Comparison of ENCODE assay signal across 13 cellular contexts in the genomic region with DNA sequence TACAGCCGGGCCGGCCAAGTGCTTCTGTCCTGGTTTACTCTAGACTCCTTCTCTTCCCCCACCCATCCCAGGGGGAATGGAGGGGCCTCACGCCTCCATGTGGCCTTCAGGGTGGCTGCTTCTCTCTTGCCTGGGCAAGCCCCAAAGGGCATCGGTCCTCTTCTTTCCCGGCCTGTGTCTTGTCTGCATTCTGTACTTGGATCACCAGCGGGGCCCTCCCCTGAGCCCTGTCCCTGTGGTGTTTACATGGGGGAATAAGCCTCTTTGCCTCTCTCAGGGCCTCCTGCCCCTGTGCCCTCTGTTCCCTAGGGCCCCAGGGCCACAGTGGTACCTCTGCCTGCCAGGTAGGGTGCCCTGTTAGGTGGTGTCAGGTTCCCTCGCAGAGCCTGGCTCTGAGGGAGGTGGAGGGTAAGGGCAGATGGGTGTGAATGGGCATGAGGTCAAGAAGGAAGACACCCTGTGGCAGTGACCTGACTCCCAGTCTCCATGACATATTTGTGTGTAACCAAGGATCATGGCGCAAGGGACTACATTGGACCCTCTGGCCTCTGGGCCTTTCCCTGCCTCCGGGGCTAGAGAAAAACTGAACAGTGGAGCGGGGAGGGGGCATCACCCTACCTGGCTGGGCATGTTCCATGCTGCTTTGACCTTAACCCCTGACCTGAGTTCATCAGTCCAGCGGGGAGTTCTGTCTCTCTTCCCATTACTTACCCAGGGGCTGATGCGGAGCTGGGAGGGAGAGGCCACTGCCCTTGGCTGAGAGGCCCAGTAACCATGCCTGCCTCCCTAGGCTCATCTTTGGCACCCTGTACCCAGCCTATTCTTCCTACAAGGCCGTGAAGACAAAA. TPM values are rescaled to one million over a fixed set of nuclear protein-coding genes. Genes with fewer than 3 reads are reported as not detected.
A peak's percentile ranks its signal among the peaks of the same experiment; 100 is the strongest.
DNase-seq lines count a peak whose midpoint lies in the region; ATAC-seq and TF ChIP-seq lines count a peak whose summit lies in the region.
"Had no signal": no experiment of that assay in that cellular context is flagged by ENCODE, and none has a peak within 500 bp of the region (broad histone marks: within the 10 kb centered on the region; RNA-seq: fewer than 3 reads in every experiment).

No MANE protein-coding gene starts in this region.

- peaks cover 0 to 22% (median 18%) of the 10 kb centered on the region in 4 donors for H3K4me1 ChIP-seq in sigmoid colon

- peak overlapping the region; percentile 79 for H3K4me3 Mint-ChIP-seq in activated T-cell treated with anti-CD3 and anti-CD28 coated beads, Interleukin-2, amount 50 U/mL, for 24 hours
- peak overlapping the region; percentile 39 to 76 (median 41) for H3K4me3 Mint-ChIP-seq in T-cell
- H3K4me3 Mint-ChIP-seq in glutamatergic neuron (ENCODE audit: unreplicated experiment) = peak overlapping the region; percentile 96

- TF ChIP-seq EP300 in sigmoid colon (IDR thresholded peaks at IDR 0.05) = no peak

- WGBS in sigmoid colon, 2 donors = 78 to 85% methylated on average over 13 of the region's 13 CpGs

- intact Hi-C loops in sigmoid colon (cut with DNase I) = no loop called here

- peaks cover 20% of the 10 kb centered on the region for H3K36me3 Mint-ChIP-seq in activated T-cell treated with anti-CD3 and anti-CD28 coated beads, Interleukin-2, amount 50 U/mL, for 24 hours (ENCODE audit: low read depth)
- peaks cover 5% of the 10 kb centered on the region for H3K36me3 Mint-ChIP-seq in T-cell
- peaks cover 5% of the 10 kb centered on the region for H3K36me3 Mint-ChIP-seq in glutamatergic neuron (ENCODE audit: unreplicated experiment)

- no peak for ATAC-seq in T-cell (replicated peaks in 1 of 4)
- no peak for ATAC-seq in GM18909 (IDR thresholded peaks at IDR 0.05; ENCODE audit: poor library complexity, unreplicated experiment)

- peaks cover 16% of the 10 kb centered on the region for H3K4me1 Mint-ChIP-seq in activated T-cell treated with anti-CD3 and anti-CD28 coated beads, Interleukin-2, amount 50 U/mL, for 24 hours (ENCODE audit: low read depth)
- H3K4me1 Mint-ChIP-seq in T-cell (peaks cover 16 to 22% (median 18%) of the 10 kb centered on the region in 3 donors), glutamatergic neuron (ENCODE audit: low read depth, unreplicated experiment) (peaks cover 6% of the 10 kb centered on the region)

- POLR2A ChIA-PET in T-cell (lab: Charles Lee) = no interaction called here

- no peaks in the 10 kb centered on the region for H3K9me3 Mint-ChIP-seq in activated T-cell treated with anti-CD3 and anti-CD28 coated beads, Interleukin-2, amount 50 U/mL, for 24 hours
- H3K9me3 Mint-ChIP-seq in T-cell (no peaks in the 10 kb centered on the region), glutamatergic neuron (ENCODE audit: unreplicated experiment) (peaks cover 7% of the 10 kb centered on the region)

- H3K4me3 ChIP-seq in sigmoid colon = peak overlapping the region in 2 of 4 donors; percentile 54 to 58

- no peak for DNase-seq in activated T-cell treated with anti-CD3 and anti-CD28 coated beads, Interleukin-2, amount 50 U/mL, for 24 hours
- DNase-seq in activated T-cell treated with anti-CD3 and anti-CD28 coated beads, Interleukin-2, amount 50 U/mL, for 48 hours = no peak
- no peak for DNase-seq in T-cell
- no peak for DNase-seq in glutamatergic neuron
- DNase-seq in sigmoid colon = no peak
- DNase-seq in GM19240 (ENCODE audit: insufficient read length, low spot score) = no peak
- no peak for DNase-seq in GF-D8 (lab: John Stamatoyannopoulos, UW)
- DNase-seq: activated CD4-positive, alpha-beta T cell treated with anti-CD3 and anti-CD28 coated beads for 4 hours; Karpas-422; NCI-H226; SHP77 treated with DMSO at 0.1 percent for 48 hours had no signal

- CTCF ChIA-PET in T-cell (lab: Charles Lee) = interaction anchor here in 1 of 2 donors (0.6 to 1.2 kb wide), 3 partner anchors 8 to 98 kb away, joined by 3 to 6 read pairs (median 3); no protein-coding TSS in a partner anchor

- TF ChIP-seq CTCF in glutamatergic neuron (IDR thresholded peaks at IDR 0.05; ENCODE audit: partially characterized antibody, unreplicated experiment) (no peak), sigmoid colon (IDR thresholded peaks at IDR 0.05) (no peak)

- peak overlapping the region; percentile 69 to 76 (median 72) for H3K27ac ChIP-seq in sigmoid colon

- no peaks in the 10 kb centered on the region for H3K27me3 ChIP-seq in sigmoid colon
- H3K27me3 ChIP-seq: ascending aorta had no signal

- H3K27me3 Mint-ChIP-seq in activated T-cell treated with anti-CD3 and anti-CD28 coated beads, Interleukin-2, amount 50 U/mL, for 24 hours = peaks cover 4% of the 10 kb centered on the region
- H3K27me3 Mint-ChIP-seq in T-cell = peaks cover 0 to 6% of the 10 kb centered on the region in 2 donors
- H3K27me3 Mint-ChIP-seq in glutamatergic neuron (ENCODE audit: unreplicated experiment) = peaks cover 8% of the 10 kb centered on the region

- H3K9me3 ChIP-seq in sigmoid colon = no peaks in the 10 kb centered on the region
- H3K9me3 ChIP-seq: ascending aorta had no signal

- no peak for TF ChIP-seq POLR2A in sigmoid colon (IDR thresholded peaks at IDR 0.05)

- H3K36me3 ChIP-seq in sigmoid colon = peaks cover 4 to 21% (median 9%) of the 10 kb centered on the region in 4 donors

- no peak overlapping the region for H3K27ac Mint-ChIP-seq in activated T-cell treated with anti-CD3 and anti-CD28 coated beads, Interleukin-2, amount 50 U/mL, for 24 hours
- H3K27ac Mint-ChIP-seq in T-cell (no peak overlapping the region), glutamatergic neuron (ENCODE audit: unreplicated experiment) (peak overlapping the region; percentile 96)

RNA-seq across cellular contexts. Expression of a gene that starts 1.6 kb away (rescaled TPM):
- total RNA-seq in T-cell = under 1 TPM; 0.18 to 0.61 (median 0.42) TPM
- total RNA-seq in glutamatergic neuron (ENCODE audit: unreplicated experiment) = 232 TPM
- 10 to 100 TPM in 3 of 4 donors, 1 to 10 TPM in 1; 7.7 to 24.6 (median 14.8) TPM for total RNA-seq in sigmoid colon
- polyA plus RNA-seq in sigmoid colon = 1 to 10 TPM in 2 of 3 donors, under 1 TPM in 1; 0.92 to 4.8 (median 3.7) TPM

RNA-seq across cellular contexts. Expression of a gene that starts 24.8 kb away (rescaled TPM):
- total RNA-seq in T-cell = 10 to 100 TPM in 1 of 5 donors, 1 to 10 TPM in 4; 6.8 to 13.8 (median 8.0) TPM
- total RNA-seq in glutamatergic neuron (ENCODE audit: unreplicated experiment) = 1.3 TPM
- 100 to 1,000 TPM in 1 of 4 donors, 10 to 100 TPM in 3; 18.5 to 146 (median 62.0) TPM for total RNA-seq in sigmoid colon
- polyA plus RNA-seq in sigmoid colon = 10 to 100 TPM; 17.6 to 85.0 (median 69.1) TPM

Comparison
In these comparisons a context has a peak if more than half of its experiments do, and no peak if none do; other contexts are left out.
1. H3K4me3 Mint-ChIP-seq: peak in every context shown above with its lines; median percentile 96 in glutamatergic neuron; 79 in activated T-cell treated with anti-CD3 and anti-CD28 coated beads, Interleukin-2, amount 50 U/mL, for 24 hours; 41 in T-cell.